Comparison of ENCODE assay signal across 1 cellular context in genomic region chr5:74250304-74251102, GRCh38.
TF ChIP-seq lines count a peak whose summit lies in the region.

No MANE protein-coding gene starts in this region.

TF ChIP-seq in GM23338, 12 proteins besides CTCF, POLR2A, EP300 and RAD21 (continued from another document):
- no peak for TF ChIP-seq REST (IDR thresholded peaks at IDR 0.05; ENCODE audit: unreplicated experiment)
- TF ChIP-seq STAT1 (IDR thresholded peaks at IDR 0.05; ENCODE audit: unreplicated experiment), result no peak
- TF ChIP-seq JUNB (IDR thresholded peaks at IDR 0.05; ENCODE audit: unreplicated experiment), result no peak
- TF ChIP-seq NANOG (IDR thresholded peaks at IDR 0.05; ENCODE audit: borderline replicate concordance), result no peak
TF ChIP-seq in GM23338: peak in this region for 0.
